Comparison of ENCODE assay signal across 16 cellular contexts in genomic region chr5:80963521-80963895, GRCh38. TPM values are rescaled to one million over a fixed set of nuclear protein-coding genes. Genes with fewer than 3 reads are reported as not detected.
DNase-seq lines count a peak whose midpoint lies in the region; ATAC-seq, FAIRE-seq and TF ChIP-seq lines count a peak whose summit lies in the region.
"Had no signal": no experiment of that assay in that cellular context is flagged by ENCODE, and none has a peak within 500 bp of the region (broad histone marks: within the 10 kb centered on the region; RNA-seq: fewer than 3 reads in every experiment).

No MANE protein-coding gene starts in this region.

- H3K79me2 ChIP-seq in OCI-LY7 (ENCODE audit: insufficient read depth, low read depth, low read length): no peaks in the 10 kb centered on the region

- no peaks in the 10 kb centered on the region for H3K27me3 ChIP-seq in CD8-positive, alpha-beta memory T cell (ENCODE audit: insufficient read depth, low read length, poor library complexity, severe bottlenecking)
- peaks cover 0 to 12% (median 3%) of the 10 kb centered on the region in 4 donors for H3K27me3 ChIP-seq in upper lobe of left lung

- no peaks in the 10 kb centered on the region for H3K9me2 ChIP-seq in OCI-LY7 (ENCODE audit: insufficient read depth, low read length)

- no peak for DNase-seq in A549 (ENCODE audit: low read depth in 1 of 2, low spot score in 1 of 2)
- DNase-seq in CD8-positive, alpha-beta memory T cell: no peak
- no peak for DNase-seq in SK-N-MC (ENCODE audit: low read depth, low spot score)
- DNase-seq in globus pallidus (ENCODE audit: low spot score): peak; percentile 48
- no peak for DNase-seq in upper lobe of left lung
- no peak for DNase-seq in OCI-LY7 (ENCODE audit: low spot score)
- no peak for DNase-seq in dedifferentiated amniotic fluid mesenchymal stem cell (ENCODE audit: extremely low spot score)
- DNase-seq: H7, immature natural killer cell, NCI-H1048, NCI-H446 treated with DMSO at 0.1 percent for 48 hours had no signal

- H3K4me3 ChIP-seq in A549 (no peak overlapping the region), SK-N-MC (peak overlapping the region; percentile 65), upper lobe of left lung (no peak overlapping the region), OCI-LY7 (ENCODE audit: low read depth, low read length, poor library complexity, severe bottlenecking) (no peak overlapping the region)
- no peak overlapping the region for H3K4me3 ChIP-seq in CD8-positive, alpha-beta memory T cell (ENCODE audit: low read length)

- POLR2A ChIA-PET in A549 (lab: Yijun Ruan, JAX): no interaction called here
- POLR2A ChIA-PET in CD8-positive, alpha-beta memory T cell (lab: Charles Lee): no interaction called here
- POLR2A ChIA-PET in OCI-LY7 (lab: Charles Lee): interaction anchor here (0.7 kb wide), 1 partner anchor 698 kb away, joined by 3 read pairs; no protein-coding TSS in a partner anchor

- TF ChIP-seq RAD21 in A549 (conservative IDR thresholded peaks at IDR 0.05 in 1 of 2, IDR thresholded peaks at IDR 0.05 in 1 of 2): no peak

- 43% methylated on average over 2 of the region's 2 CpGs for WGBS in A549 (ENCODE audit: missing lambda C conversion rate)
- 76 to 85% methylated on average over 2 of the region's 2 CpGs for WGBS in upper lobe of left lung, 2 donors

- no peaks in the 10 kb centered on the region for H3K9me3 Mint-ChIP-seq in CD8-positive, alpha-beta memory T cell
- H3K9me3 Mint-ChIP-seq: dendritic cell treated with granulocyte-macrophage colony-stimulating factor and Interleukin-4, amounts not matched to agents 40 ng/mL and 50 ng/mL, for 4 days; mesothelial cell of epicardium had no signal

- H3K27me3 Mint-ChIP-seq in CD8-positive, alpha-beta memory T cell: peaks cover 2 to 5% of the 10 kb centered on the region in 2 donors

- CTCF ChIA-PET in A549 (lab: Yijun Ruan, JAX): interaction anchor here (0.6 kb wide), 1 partner anchor 500 kb away, joined by 3 read pairs; no protein-coding TSS in a partner anchor
- CTCF ChIA-PET in CD8-positive, alpha-beta memory T cell (lab: Charles Lee): interaction anchor here (1.1 kb wide), 1 partner anchor 14 kb away, joined by 3 read pairs; no protein-coding TSS in a partner anchor
- CTCF ChIA-PET in OCI-LY7 (lab: Charles Lee; ENCODE audit: unreplicated experiment): no interaction called here

- no peak for TF ChIP-seq CTCF in A549 (IDR thresholded peaks at IDR 0.05)
- TF ChIP-seq CTCF in upper lobe of left lung (IDR thresholded peaks at IDR 0.05): no peak
- TF ChIP-seq CTCF in OCI-LY7 (conservative IDR thresholded peaks at IDR 0.05; ENCODE audit: low read length): no peak

- no peak for FAIRE-seq in A549 (lab: Jason Lieb, UNC)

- TF ChIP-seq POLR2A in A549 (IDR thresholded peaks at IDR 0.05; ENCODE audit: low read length): no peak
- TF ChIP-seq POLR2A in upper lobe of left lung (IDR thresholded peaks at IDR 0.05): no peak

- TF ChIP-seq EP300 in A549 (IDR thresholded peaks at IDR 0.05) (no peak), upper lobe of left lung (IDR thresholded peaks at IDR 0.05) (no peak)

- intact Hi-C loops in OCI-LY7 (cut with micrococcal nuclease; ENCODE audit: unreplicated experiment): no loop called here

- peaks cover 49 to 80% (median 78%) of the 10 kb centered on the region in 3 donors for H3K4me1 Mint-ChIP-seq in CD8-positive, alpha-beta memory T cell

- no peaks in the 10 kb centered on the region for H4K20me1 ChIP-seq in OCI-LY7 (ENCODE audit: insufficient read depth, low read length)

- H3K4me2 ChIP-seq in A549: peak overlapping the region; percentile 62; the same call in 2 of the 3 replicates
- no peak overlapping the region for H3K4me2 ChIP-seq in OCI-LY7 (ENCODE audit: low read length)

- H3K36me3 ChIP-seq in CD8-positive, alpha-beta memory T cell (ENCODE audit: insufficient read depth, low read length): no peaks in the 10 kb centered on the region
- H3K36me3 ChIP-seq in SK-N-MC (ENCODE audit: insufficient read depth, low read length): no peaks in the 10 kb centered on the region
- no peaks in the 10 kb centered on the region for H3K36me3 ChIP-seq in upper lobe of left lung
- H3K36me3 ChIP-seq in OCI-LY7 (ENCODE audit: insufficient read depth, low read length): no peaks in the 10 kb centered on the region

- H3K4me1 ChIP-seq in A549 (peaks cover 44% of the 10 kb centered on the region), upper lobe of left lung (peaks cover 7 to 43% (median 8%) of the 10 kb centered on the region in 4 donors), OCI-LY7 (ENCODE audit: insufficient read depth, low read length, poor library complexity, severe bottlenecking) (no peaks in the 10 kb centered on the region)
- H3K4me1 ChIP-seq in CD8-positive, alpha-beta memory T cell (ENCODE audit: insufficient read depth, low read length): peaks cover 44% of the 10 kb centered on the region

- H3K27ac Mint-ChIP-seq in CD8-positive, alpha-beta memory T cell: peak overlapping the region in 7 of 8 donors; percentile 7 to 84 (median 24)
- H3K27ac Mint-ChIP-seq: dendritic cell treated with granulocyte-macrophage colony-stimulating factor and Interleukin-4, amounts not matched to agents 40 ng/mL and 50 ng/mL, for 4 days; mesothelial cell of epicardium; progenitor cell of endocrine pancreas had no signal

- no peak overlapping the region for H3K9ac ChIP-seq in SK-N-MC (ENCODE audit: insufficient read length)

- H3K4me3 Mint-ChIP-seq in CD8-positive, alpha-beta memory T cell: peak overlapping the region; percentile 40 to 96 (median 64)
- H3K4me3 Mint-ChIP-seq: dendritic cell treated with granulocyte-macrophage colony-stimulating factor and Interleukin-4, amounts not matched to agents 40 ng/mL and 50 ng/mL, for 4 days; mesothelial cell of epicardium had no signal

- H2AFZ ChIP-seq in OCI-LY7 (ENCODE audit: low read length): no peak overlapping the region

- no peak for ATAC-seq in A549
- ATAC-seq in upper lobe of left lung (ENCODE audit: low FRiP score in 2 of 2): no peak
- no peak for ATAC-seq in GM21423 (IDR thresholded peaks at IDR 0.05; ENCODE audit: unreplicated experiment)

- H3K36me3 Mint-ChIP-seq in CD8-positive, alpha-beta memory T cell: peaks cover 0 to 10% (median 0%) of the 10 kb centered on the region in 3 donors
- H3K36me3 Mint-ChIP-seq: mesothelial cell of epicardium had no signal

- H3K9me3 ChIP-seq in A549 (no peaks in the 10 kb centered on the region), SK-N-MC (ENCODE audit: low read depth, low read length) (no peaks in the 10 kb centered on the region), upper lobe of left lung (no peaks in the 10 kb centered on the region), OCI-LY7 (ENCODE audit: low read length) (no peaks in the 10 kb centered on the region)
- no peaks in the 10 kb centered on the region for H3K9me3 ChIP-seq in CD8-positive, alpha-beta memory T cell (ENCODE audit: low read length)

- H3K27ac ChIP-seq in A549 (no peak overlapping the region), SK-N-MC (no peak overlapping the region; the same call in 1 of the 2 replicates), upper lobe of left lung (no peak overlapping the region), OCI-LY7 (ENCODE audit: low read depth, low read length, poor library complexity, severe bottlenecking) (no peak overlapping the region)
- H3K27ac ChIP-seq in CD8-positive, alpha-beta memory T cell (ENCODE audit: low read depth, low read length): no peak overlapping the region
- H3K27ac ChIP-seq: C4-2B had no signal

- no TSS peak for BruUV-seq in OCI-LY7 (replicated peaks; lab: Mats Ljungman, UMichigan)

TF ChIP-seq in A549, 52 proteins besides CTCF, POLR2A, EP300 and RAD21:
- TF ChIP-seq E2F6 (IDR thresholded peaks at IDR 0.05; ENCODE audit: borderline replicate concordance, low read depth) (no peak), HES2 (IDR thresholded peaks at IDR 0.05) (no peak), MAFK (IDR thresholded peaks at IDR 0.05; ENCODE audit: partially characterized antibody) (peak; percentile 32), RFX5 (IDR thresholded peaks at IDR 0.05) (no peak)

RNA-seq across cellular contexts. Expression of gene RASGRF2, which starts 3.3 kb away (rescaled TPM):
- polyA plus RNA-seq in A549 (2011; rRNA removed): 2.1 TPM in 2 replicates
- 0.27 and 0.29 TPM in 2 replicates for polyA plus RNA-seq in A549 (2012; cell fraction: cytosol; rRNA removed)
- polyA plus RNA-seq in A549 (2012; cell fraction: nucleus; rRNA removed): 0.35 and 0.42 TPM in 2 replicates
- 1.4 to 2.2 TPM (median 1.8 TPM) in 3 replicates for polyA plus RNA-seq in A549 (2017; fragmentation: RNase III; extraction: RNeasy Plus Mini Kit Qiagen cat#74134 plus additional on column Dnase treatment)
- polyA minus RNA-seq in A549 (2011; rRNA and poly(A)+ RNA removed): 2.9 and 3.1 TPM in 2 replicates
- 10 to 100 TPM; 11.1 to 13.5 TPM for total RNA-seq in CD8-positive, alpha-beta memory T cell
- 13.4 TPM for polyA plus RNA-seq in CD8-positive, alpha-beta memory T cell
- total RNA-seq in upper lobe of left lung: 10 to 100 TPM in 1 of 6 donors, 1 to 10 TPM in 5; 1.5 to 10.5 (median 4.9) TPM
- 0.10 and 0.13 TPM in 2 replicates for total RNA-seq in OCI-LY7 (2014; rRNA removed; shearing (Covaris generic))
- 0.06 and 0.52 TPM in 2 replicates for total RNA-seq in OCI-LY7 (2022)
